24 cellular contexts compared by ENCODE assay signal in the genomic region with DNA sequence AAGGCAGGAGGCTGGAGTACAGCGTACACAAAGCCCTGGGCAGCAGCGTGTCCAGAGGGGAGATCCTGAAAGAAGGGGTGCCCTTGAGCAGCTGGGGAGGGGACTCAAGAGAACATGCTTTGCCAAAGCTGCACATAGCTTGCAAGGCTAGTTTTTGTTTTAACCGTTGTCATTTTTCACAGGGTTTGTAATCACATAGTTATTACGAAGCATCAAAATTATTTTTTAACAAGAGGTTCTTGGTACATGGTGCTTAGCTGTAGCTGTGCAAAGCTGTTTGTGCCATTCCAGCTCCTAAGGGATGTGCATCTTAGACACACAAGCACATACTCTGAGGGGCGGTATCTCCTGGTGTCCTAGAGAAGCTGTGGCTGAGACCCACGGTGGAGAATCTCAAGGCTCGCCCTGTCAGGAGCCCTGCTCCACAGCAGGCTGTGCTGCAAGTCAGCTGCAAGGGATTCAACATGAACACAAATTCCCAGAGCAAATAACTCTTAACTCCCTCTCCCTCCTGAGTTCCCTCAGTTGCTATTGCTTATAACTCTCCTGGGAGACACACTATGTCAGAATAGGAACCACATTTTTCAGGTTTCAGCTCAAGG.
A peak's percentile ranks its signal among the peaks of the same experiment; 100 is the strongest.
DNase-seq lines count a peak whose midpoint lies in the region; ATAC-seq and TF ChIP-seq lines count a peak whose summit lies in the region.
"Had no signal": no experiment of that assay in that cellular context is flagged by ENCODE, and none has a peak within 500 bp of the region (broad histone marks: within the 10 kb centered on the region; RNA-seq: fewer than 3 reads in every experiment).

No MANE protein-coding gene starts in this region.

- H3K27ac Mint-ChIP-seq in GM23338 = no peak overlapping the region; the same call in 1 of the 2 replicates
- H3K27ac Mint-ChIP-seq in stimulated activated effector memory CD8-positive, alpha-beta T cell treated with anti-CD3 and anti-CD28 coated beads, Interleukin-12 subunit alpha, Interleukin-12 subunit beta, amount 100 ng/mL, for 72 hours = no peak overlapping the region
- H3K27ac Mint-ChIP-seq in activated naive CD4-positive, alpha-beta T cell treated with anti-CD3 and anti-CD28 coated beads for 36 hours = no peak overlapping the region
- H3K27ac Mint-ChIP-seq: activated CD8-positive, alpha-beta T cell treated with anti-CD3 and anti-CD28 coated beads for 36 hours; activated naive CD8-positive, alpha-beta T cell treated with anti-CD3 and anti-CD28 coated beads, Interleukin-2, amount 10 ng/mL, durations not matched to agents 7 days and 5 days; CD4-positive, alpha-beta memory T cell; T-cell had no signal

- H3F3A ChIP-seq in GM23338 (replicated peaks; ENCODE audit: low read depth) = no peaks in the 10 kb centered on the region

- H3K27ac ChIP-seq in GM23338 (ENCODE audit: low read depth) (no peak overlapping the region), OCI-LY3 (ENCODE audit: low read length) (no peak overlapping the region), dorsolateral prefrontal cortex (peak overlapping the region in 6 of 59 donors; percentile 1 to 51 (median 17))
- H3K27ac ChIP-seq: ascending aorta, esophagus squamous epithelium, gastrocnemius medialis, left lung, Peyer's patch, psoas muscle, SJCRH30 had no signal

- H3K9me3 Mint-ChIP-seq in GM23338 = peaks cover 9% of the 10 kb centered on the region; the same call in 1 of the 3 replicates
- H3K9me3 Mint-ChIP-seq in stimulated activated effector memory CD8-positive, alpha-beta T cell treated with anti-CD3 and anti-CD28 coated beads, Interleukin-12 subunit alpha, Interleukin-12 subunit beta, amount 100 ng/mL, for 72 hours = peaks cover 11% of the 10 kb centered on the region
- H3K9me3 Mint-ChIP-seq in activated naive CD4-positive, alpha-beta T cell treated with anti-CD3 and anti-CD28 coated beads for 36 hours = peaks cover 2% of the 10 kb centered on the region
- H3K9me3 Mint-ChIP-seq: activated naive CD8-positive, alpha-beta T cell treated with anti-CD3 and anti-CD28 coated beads, Interleukin-2, amount 10 ng/mL, durations not matched to agents 7 days and 5 days had no signal

- H3K36me3 ChIP-seq in GM23338 (ENCODE audit: insufficient read depth) (no peaks in the 10 kb centered on the region), OCI-LY3 (replicated peaks; ENCODE audit: low read depth, low read length) (no peaks in the 10 kb centered on the region)
- H3K36me3 ChIP-seq: ascending aorta, esophagus squamous epithelium, gastrocnemius medialis, left lung, Peyer's patch, SJCRH30 had no signal

- H3K27me3 ChIP-seq in GM23338 (ENCODE audit: insufficient read depth) (no peaks in the 10 kb centered on the region), OCI-LY3 (ENCODE audit: low read depth, low read length) (peaks cover 78% of the 10 kb centered on the region), dorsolateral prefrontal cortex (peaks cover 0 to 8% (median 0%) of the 10 kb centered on the region in 45 donors)
- H3K27me3 ChIP-seq: ascending aorta, Peyer's patch, SJCRH30 had no signal

- no peaks in the 10 kb centered on the region for H3K79me2 ChIP-seq in GM23338 (replicated peaks; ENCODE audit: insufficient read depth)
- H3K79me2 ChIP-seq in OCI-LY3 (ENCODE audit: low read length) = no peaks in the 10 kb centered on the region

- H4K20me1 ChIP-seq in GM23338 (replicated peaks; ENCODE audit: insufficient read depth) (no peaks in the 10 kb centered on the region), OCI-LY3 (ENCODE audit: insufficient read depth, low read length) (no peaks in the 10 kb centered on the region)

- no peak overlapping the region for H3K9ac ChIP-seq in OCI-LY3 (ENCODE audit: low read length)

- DNase-seq in GM23338 (ENCODE audit: low spot score) (no peak), dorsolateral prefrontal cortex (no peak), GM19238 (ENCODE audit: insufficient read length, low spot score) (no peak)
- no peak for DNase-seq in stimulated activated effector memory CD8-positive, alpha-beta T cell treated with anti-CD3 and anti-CD28 coated beads, Interleukin-12 subunit alpha, Interleukin-12 subunit beta, amount 100 ng/mL, for 72 hours (ENCODE audit: low spot score in 2 of 2)
- DNase-seq in activated naive CD4-positive, alpha-beta T cell treated with anti-CD3 and anti-CD28 coated beads for 36 hours = no peak
- DNase-seq: activated CD4-positive, CD25-positive, alpha-beta regulatory T cell treated with anti-CD3 and anti-CD28 coated beads, Interleukin-2, amount 50 U/mL, for 72 hours; activated effector memory CD4-positive, alpha-beta T cell treated with anti-CD3 and anti-CD28 coated beads, Interleukin-2, amount 50 U/mL, for 16 hours; central memory CD4-positive, alpha-beta T cell; esophagus squamous epithelium; stimulated activated naive CD4-positive, alpha-beta T cell treated with Interleukin-2 at 50 U/mL for 16 hours; T-cell had no signal

- no peaks in the 10 kb centered on the region for H3K9me2 ChIP-seq in GM23338 (ENCODE audit: insufficient read depth)

- H3K4me1 Mint-ChIP-seq in GM23338 = peaks cover 10% of the 10 kb centered on the region
- H3K4me1 Mint-ChIP-seq in stimulated activated effector memory CD8-positive, alpha-beta T cell treated with anti-CD3 and anti-CD28 coated beads, Interleukin-12 subunit alpha, Interleukin-12 subunit beta, amount 100 ng/mL, for 72 hours = no peaks in the 10 kb centered on the region
- no peaks in the 10 kb centered on the region for H3K4me1 Mint-ChIP-seq in activated naive CD4-positive, alpha-beta T cell treated with anti-CD3 and anti-CD28 coated beads for 36 hours (ENCODE audit: low read depth)
- H3K4me1 Mint-ChIP-seq: activated naive CD8-positive, alpha-beta T cell treated with anti-CD3 and anti-CD28 coated beads, Interleukin-2, amount 10 ng/mL, durations not matched to agents 7 days and 5 days; CD4-positive, alpha-beta memory T cell; T-cell had no signal

- H3K4me3 ChIP-seq in GM23338 (no peak overlapping the region), OCI-LY3 (ENCODE audit: low read length) (no peak overlapping the region), dorsolateral prefrontal cortex (peak overlapping the region in 37 of 59 donors; percentile 7 to 61 (median 38))
- H3K4me3 ChIP-seq: ascending aorta, esophagus squamous epithelium, gastrocnemius medialis, GM12878, left lung, Peyer's patch, psoas muscle, SJCRH30 had no signal

- H3K4me2 ChIP-seq in GM23338 (no peak overlapping the region), OCI-LY3 (ENCODE audit: low read length) (peak overlapping the region; percentile 64; the same call in 1 of the 2 replicates)

- H3K9me3 ChIP-seq in OCI-LY3 (ENCODE audit: insufficient read depth, low read length) = peaks cover 5% of the 10 kb centered on the region; the same call in 1 of the 2 replicates
- H3K9me3 ChIP-seq: ascending aorta, gastrocnemius medialis, left lung, Peyer's patch, SJCRH30 had no signal

- TF ChIP-seq CTCF in GM23338 (conservative IDR thresholded peaks at IDR 0.05; ENCODE audit: low read depth in 2 of 2) = no peak
- TF ChIP-seq CTCF in OCI-LY3 (IDR thresholded peaks at IDR 0.05; ENCODE audit: low read depth, low read length) = no peak
- peak in 5 of 56 donors; percentile 1 to 34 (median 4) for TF ChIP-seq CTCF in dorsolateral prefrontal cortex (IDR thresholded peaks at IDR 0.05 in 54 of 56, conservative IDR thresholded peaks at IDR 0.05 in 2 of 56; ENCODE audit: low read depth in 1 of 56, partially characterized antibody in 56 of 56)

- H2AFZ ChIP-seq in GM23338 (peak overlapping the region; percentile 83), OCI-LY3 (ENCODE audit: low read depth, low read length) (no peak overlapping the region)

- H3K36me3 Mint-ChIP-seq in GM23338 (ENCODE audit: low read depth) = no peaks in the 10 kb centered on the region
- no peaks in the 10 kb centered on the region for H3K36me3 Mint-ChIP-seq in stimulated activated effector memory CD8-positive, alpha-beta T cell treated with anti-CD3 and anti-CD28 coated beads, Interleukin-12 subunit alpha, Interleukin-12 subunit beta, amount 100 ng/mL, for 72 hours
- H3K36me3 Mint-ChIP-seq in activated naive CD4-positive, alpha-beta T cell treated with anti-CD3 and anti-CD28 coated beads for 36 hours (ENCODE audit: low read depth) = no peaks in the 10 kb centered on the region
- H3K36me3 Mint-ChIP-seq: activated naive CD8-positive, alpha-beta T cell treated with anti-CD3 and anti-CD28 coated beads, Interleukin-2, amount 10 ng/mL, durations not matched to agents 7 days and 5 days; CD4-positive, alpha-beta memory T cell; T-cell had no signal

- intact Hi-C loops in dorsolateral prefrontal cortex (cut with DNase I) = loop anchor here (1.0 to 10.0 kb wide), 4 partner anchors 709 to 907 kb away; a partner anchor contains a TSS
- intact Hi-C loops in activated naive CD4-positive, alpha-beta T cell treated with anti-CD3 and anti-CD28 coated beads for 36 hours (cut with micrococcal nuclease) = loop anchor here (5.0 kb wide), 1 partner anchor 902 kb away; no protein-coding TSS in a partner anchor

- H3K27me3 Mint-ChIP-seq in GM23338 (ENCODE audit: insufficient read depth, low read depth, poor library complexity) = peaks cover 4% of the 10 kb centered on the region
- H3K27me3 Mint-ChIP-seq in activated naive CD4-positive, alpha-beta T cell treated with anti-CD3 and anti-CD28 coated beads for 36 hours (ENCODE audit: low read depth) = peaks cover 4% of the 10 kb centered on the region
- H3K27me3 Mint-ChIP-seq: activated CD8-positive, alpha-beta T cell treated with anti-CD3 and anti-CD28 coated beads for 36 hours; activated naive CD8-positive, alpha-beta T cell treated with anti-CD3 and anti-CD28 coated beads, Interleukin-2, amount 10 ng/mL, durations not matched to agents 7 days and 5 days had no signal

- CTCF ChIA-PET in activated naive CD4-positive, alpha-beta T cell treated with anti-CD3 and anti-CD28 coated beads for 36 hours (lab: Charles Lee) = interaction anchor here (0.5 to 1.1 kb wide), 3 partner anchors 10 to 712 kb away, joined by 3 read pairs; no protein-coding TSS in a partner anchor

- peak; percentile 17; the same call in 2 of the 3 replicates for ATAC-seq in GM23338
- peak; percentile 26 for ATAC-seq in stimulated activated effector memory CD8-positive, alpha-beta T cell treated with anti-CD3 and anti-CD28 coated beads, Interleukin-12 subunit alpha, Interleukin-12 subunit beta, amount 100 ng/mL, for 72 hours
- no peak for ATAC-seq in GM18502 (IDR thresholded peaks at IDR 0.05; ENCODE audit: poor library complexity, unreplicated experiment)
- ATAC-seq in GM18498 (IDR thresholded peaks at IDR 0.05; ENCODE audit: unreplicated experiment) = no peak
- ATAC-seq: activated CD8-positive, alpha-beta T cell treated with anti-CD3 and anti-CD28 coated beads for 36 hours; T-cell had no signal

- H3K4me1 ChIP-seq in GM23338 (ENCODE audit: insufficient read depth) = peaks cover 7% of the 10 kb centered on the region
- peaks cover 10% of the 10 kb centered on the region for H3K4me1 ChIP-seq in OCI-LY3 (ENCODE audit: low read length)
- H3K4me1 ChIP-seq: ascending aorta, left lung, Peyer's patch, psoas muscle, SJCRH30 had no signal

- no peak overlapping the region for H3K4me3 Mint-ChIP-seq in GM23338
- H3K4me3 Mint-ChIP-seq in stimulated activated effector memory CD8-positive, alpha-beta T cell treated with anti-CD3 and anti-CD28 coated beads, Interleukin-12 subunit alpha, Interleukin-12 subunit beta, amount 100 ng/mL, for 72 hours = no peak overlapping the region
- H3K4me3 Mint-ChIP-seq in activated naive CD4-positive, alpha-beta T cell treated with anti-CD3 and anti-CD28 coated beads for 36 hours = no peak overlapping the region
- H3K4me3 Mint-ChIP-seq: activated CD8-positive, alpha-beta T cell treated with anti-CD3 and anti-CD28 coated beads for 36 hours; activated naive CD8-positive, alpha-beta T cell treated with anti-CD3 and anti-CD28 coated beads, Interleukin-2, amount 10 ng/mL, durations not matched to agents 7 days and 5 days; CD4-positive, alpha-beta memory T cell; T-cell had no signal

Comparison
In these comparisons a context has a peak if more than half of its experiments do, and no peak if none do; other contexts are left out.
1. ATAC-seq: peak in GM23338 (single experiment) and stimulated activated effector memory CD8-positive, alpha-beta T cell treated with anti-CD3 and anti-CD28 coated beads, Interleukin-12 subunit alpha, Interleukin-12 subunit beta, amount 100 ng/mL, for 72 hours (single experiment); none in GM18502 (single experiment) and GM18498 (single experiment).
2. H3K4me3 ChIP-seq: peak in dorsolateral prefrontal cortex (37 of 59); none in GM23338 (single experiment) and OCI-LY3 (single experiment).